In the genomic region with DNA sequence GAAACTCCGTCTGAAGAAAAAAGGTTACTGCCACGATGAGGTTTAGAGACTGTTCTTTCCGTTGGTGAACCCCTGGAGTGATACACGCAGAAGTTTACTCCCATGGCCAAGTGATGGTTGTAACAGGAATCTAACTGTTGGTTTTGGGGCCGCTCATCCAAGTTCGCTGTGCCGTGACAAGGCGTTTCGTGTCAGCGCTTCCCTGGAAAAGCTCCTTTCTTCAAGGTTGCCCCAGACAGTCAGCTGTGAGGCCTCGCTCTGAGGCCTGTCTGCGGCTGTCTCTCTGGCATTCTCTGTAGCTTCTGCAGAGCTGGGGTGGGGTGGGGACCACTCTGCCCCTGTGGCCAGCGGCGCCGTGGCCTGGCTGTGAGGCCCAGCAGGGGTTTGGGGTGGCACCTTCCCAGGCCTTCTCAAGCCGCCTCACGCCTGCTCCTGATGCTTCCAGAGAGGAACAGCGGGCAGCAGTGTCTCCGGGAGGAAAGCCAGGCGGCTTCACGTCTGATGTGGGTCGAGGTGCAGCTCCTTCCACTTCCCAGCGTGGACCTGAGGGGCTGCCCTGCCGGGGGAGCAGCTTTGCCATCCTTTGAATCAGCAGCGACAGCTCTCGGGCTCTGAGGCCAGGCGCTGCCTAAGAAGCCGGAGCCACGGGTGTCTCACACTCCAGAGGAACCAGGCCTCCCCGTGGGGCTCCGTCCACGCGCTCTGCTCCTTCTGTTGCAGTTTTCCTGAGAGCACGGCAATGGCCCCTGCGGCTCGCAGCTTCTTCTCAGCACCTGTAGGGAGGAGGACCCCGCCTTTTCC, we compare ENCODE assay signal across 19 cellular contexts.
A peak's percentile ranks its signal among the peaks of the same experiment; 100 is the strongest.
DNase-seq lines count a peak whose midpoint lies in the region; ATAC-seq, FAIRE-seq and TF ChIP-seq lines count a peak whose summit lies in the region.
"Had no signal": no experiment of that assay in that cellular context is flagged by ENCODE, and none has a peak within 500 bp of the region (broad histone marks: within the 10 kb centered on the region; RNA-seq: fewer than 3 reads in every experiment).

No MANE protein-coding gene starts in this region.

- H3K36me3 ChIP-seq in HepG2 (replicated peaks in 1 of 2; ENCODE audit: control insufficient read depth in 1 of 2, insufficient read depth in 2 of 2, low read length in 2 of 2) (no peaks in the 10 kb centered on the region), right lobe of liver (no peaks in the 10 kb centered on the region)
- H3K36me3 ChIP-seq: BLaER1 had no signal

- no peaks in the 10 kb centered on the region for H3K4me1 Mint-ChIP-seq in stimulated activated memory B cell treated with anti-CD40 and anti-IgM and Interleukin-4, amounts not matched to agents 10 μg/mL and 1 μg/mL and 100 μg/mL, for 72 hours
- H3K4me1 Mint-ChIP-seq: CD14-positive monocyte; CD4-positive, alpha-beta memory T cell had no signal

- peak; percentile 49 for ATAC-seq in HepG2
- no peak for ATAC-seq in right lobe of liver
- peak; percentile 6 for ATAC-seq in stimulated activated memory B cell treated with anti-CD40 and anti-IgM and Interleukin-4, amounts not matched to agents 10 μg/mL and 1 μg/mL and 100 μg/mL, for 72 hours
- ATAC-seq in HG02870 (IDR thresholded peaks at IDR 0.05; ENCODE audit: unreplicated experiment): no peak
- no peak for ATAC-seq in HG02970 (IDR thresholded peaks at IDR 0.05; ENCODE audit: low FRiP score, unreplicated experiment)

- H3K27ac ChIP-seq in HepG2 (ENCODE audit: extremely low read length, insufficient read depth, low read length) (no peak overlapping the region), right lobe of liver (no peak overlapping the region)
- H3K27ac ChIP-seq: BLaER1 had no signal

- H4K20me1 ChIP-seq in HepG2 (ENCODE audit: insufficient read depth, low read length): no peaks in the 10 kb centered on the region
- H4K20me1 ChIP-seq: BLaER1 had no signal

- no TSS peak for BruUV-seq in HepG2 (replicated peaks; lab: Mats Ljungman, UMichigan)

- TF ChIP-seq EP300 in HepG2 (IDR thresholded peaks at IDR 0.05; ENCODE audit: low read depth in 2 of 2, low read length in 2 of 2) (no peak), HepG2 (CRISPR knock-in tag; IDR thresholded peaks at IDR 0.05; ENCODE audit: borderline replicate concordance) (no peak)

- 25% methylated on average over 15 of the region's 37 CpGs for WGBS in HepG2 (ENCODE audit: low lambda C conversion rate)
- WGBS in right lobe of liver (ENCODE audit: insufficient coverage, low coverage, low lambda C conversion rate, missing lambda C conversion rate): 75% methylated on average over 4 of the region's 37 CpGs

- H3K27me3 ChIP-seq in HepG2 (ENCODE audit: control insufficient read depth in 1 of 2, insufficient read depth in 2 of 2, low read length in 2 of 2): peaks cover 6 to 63% of the 10 kb centered on the region in 2 experiments; a peak in 4 of 5 replicates
- H3K27me3 ChIP-seq in right lobe of liver: no peaks in the 10 kb centered on the region
- H3K27me3 ChIP-seq: BLaER1 had no signal

- no peak overlapping the region for H3K27ac Mint-ChIP-seq in stimulated activated memory B cell treated with anti-CD40 and anti-IgM and Interleukin-4, amounts not matched to agents 10 μg/mL and 1 μg/mL and 100 μg/mL, for 72 hours
- H3K27ac Mint-ChIP-seq: CD14-positive monocyte; CD4-positive, alpha-beta memory T cell; GM23338 had no signal

- H3K9me3 ChIP-seq in HepG2 (ENCODE audit: low read length) (no peaks in the 10 kb centered on the region), right lobe of liver (no peaks in the 10 kb centered on the region)
- H3K9me3 ChIP-seq: BLaER1 had no signal

- DNase-seq in HepG2 (ENCODE audit: low spot score): no peak
- no peak for DNase-seq in right lobe of liver
- DNase-seq in left kidney (ENCODE audit: low read depth, low spot score): peak; percentile 77
- no peak for DNase-seq in activated T-cell treated with anti-CD3 and anti-CD28 coated beads for 4 hours
- DNase-seq: 8988T; CD4-positive, alpha-beta memory T cell; DMS153; DMS79; GDM1; IMR-90 had no signal

- no peak for FAIRE-seq in HepG2 (lab: Jason Lieb, UNC)
- FAIRE-seq: GM12892, GM18507, H54 had no signal

- TF ChIP-seq POLR2A in HepG2 (IDR thresholded peaks at IDR 0.05; ENCODE audit: insufficient read depth in 1 of 2, low read depth in 2 of 2, low read length in 2 of 2) (no peak), right lobe of liver (IDR thresholded peaks at IDR 0.05) (no peak)

- TF ChIP-seq CTCF in HepG2 (CRISPR knock-in tag; IDR thresholded peaks at IDR 0.05) (no peak), right lobe of liver (IDR thresholded peaks at IDR 0.05) (no peak)

- in situ Hi-C loops in HepG2 (cut with HindIII; ENCODE audit: extremely low pct_ligation_motif_present, low pct_unique_long_range_greater_than_20kb): no loop called here

- no peak overlapping the region for H3K9ac ChIP-seq in HepG2 (ENCODE audit: insufficient read depth, low read depth, low read length)
- H3K9ac ChIP-seq: BLaER1 had no signal

- H3K79me2 ChIP-seq in HepG2 (ENCODE audit: insufficient read depth, low read length): no peaks in the 10 kb centered on the region

- no peaks in the 10 kb centered on the region for H3K27me3 Mint-ChIP-seq in stimulated activated memory B cell treated with anti-CD40 and anti-IgM and Interleukin-4, amounts not matched to agents 10 μg/mL and 1 μg/mL and 100 μg/mL, for 72 hours

- no peaks in the 10 kb centered on the region for H3K36me3 Mint-ChIP-seq in stimulated activated memory B cell treated with anti-CD40 and anti-IgM and Interleukin-4, amounts not matched to agents 10 μg/mL and 1 μg/mL and 100 μg/mL, for 72 hours
- H3K36me3 Mint-ChIP-seq: CD14-positive monocyte; CD4-positive, alpha-beta memory T cell had no signal

- no peaks in the 10 kb centered on the region for H3K4me1 ChIP-seq in HepG2 (ENCODE audit: insufficient read depth, low read length)
- no peaks in the 10 kb centered on the region for H3K4me1 ChIP-seq in right lobe of liver
- H3K4me1 ChIP-seq: BLaER1 had no signal

- TF ChIP-seq RAD21 in HepG2 (CRISPR knock-in tag; IDR thresholded peaks at IDR 0.05): no peak

- H3K4me2 ChIP-seq in HepG2 (ENCODE audit: low read depth, low read length): no peak overlapping the region
- H3K4me2 ChIP-seq: BLaER1, GM23338 had no signal

- no peak overlapping the region for H2AFZ ChIP-seq in HepG2 (ENCODE audit: low read length)
- H2AFZ ChIP-seq: GM23338 had no signal

- POLR2A ChIA-PET in HepG2 (lab: Yijun Ruan, JAX): no interaction called here

- CTCF ChIA-PET in HepG2 (lab: Yijun Ruan, JAX; ENCODE audit: low intra/inter-chr PET ratio, low total read pairs): no interaction called here

- H3K4me3 ChIP-seq in HepG2 (replicated peaks in 1 of 3; ENCODE audit: insufficient read depth in 1 of 3, low read depth in 2 of 3, low read length in 3 of 3) (no peak overlapping the region), right lobe of liver (no peak overlapping the region)
- H3K4me3 ChIP-seq: BLaER1, GM23338 had no signal

- H3K4me3 Mint-ChIP-seq in stimulated activated memory B cell treated with anti-CD40 and anti-IgM and Interleukin-4, amounts not matched to agents 10 μg/mL and 1 μg/mL and 100 μg/mL, for 72 hours: no peak overlapping the region
- H3K4me3 Mint-ChIP-seq: CD14-positive monocyte; CD4-positive, alpha-beta memory T cell; GM23338 had no signal

- H3K9me3 Mint-ChIP-seq in stimulated activated memory B cell treated with anti-CD40 and anti-IgM and Interleukin-4, amounts not matched to agents 10 μg/mL and 1 μg/mL and 100 μg/mL, for 72 hours: peaks cover 2% of the 10 kb centered on the region
- H3K9me3 Mint-ChIP-seq: CD4-positive, alpha-beta memory T cell; GM23338 had no signal

- intact Hi-C loops in HepG2 (cut with micrococcal nuclease; ENCODE audit: unreplicated experiment) (no loop called here), right lobe of liver (cut with DNase I) (no loop called here)

TF ChIP-seq in HepG2, 621 proteins besides CTCF, POLR2A, EP300 and RAD21:
- TF ChIP-seq ZSCAN12 (CRISPR knock-in tag; IDR thresholded peaks at IDR 0.05) (no peak), YEATS4 (CRISPR knock-in tag; IDR thresholded peaks at IDR 0.05; ENCODE audit: borderline replicate concordance) (no peak), ZNF550 (CRISPR knock-in tag; IDR thresholded peaks at IDR 0.05; ENCODE audit: borderline replicate concordance) (no peak), ZNF264 (CRISPR knock-in tag; IDR thresholded peaks at IDR 0.05) (no peak)
- TF ChIP-seq, protein P1, sequence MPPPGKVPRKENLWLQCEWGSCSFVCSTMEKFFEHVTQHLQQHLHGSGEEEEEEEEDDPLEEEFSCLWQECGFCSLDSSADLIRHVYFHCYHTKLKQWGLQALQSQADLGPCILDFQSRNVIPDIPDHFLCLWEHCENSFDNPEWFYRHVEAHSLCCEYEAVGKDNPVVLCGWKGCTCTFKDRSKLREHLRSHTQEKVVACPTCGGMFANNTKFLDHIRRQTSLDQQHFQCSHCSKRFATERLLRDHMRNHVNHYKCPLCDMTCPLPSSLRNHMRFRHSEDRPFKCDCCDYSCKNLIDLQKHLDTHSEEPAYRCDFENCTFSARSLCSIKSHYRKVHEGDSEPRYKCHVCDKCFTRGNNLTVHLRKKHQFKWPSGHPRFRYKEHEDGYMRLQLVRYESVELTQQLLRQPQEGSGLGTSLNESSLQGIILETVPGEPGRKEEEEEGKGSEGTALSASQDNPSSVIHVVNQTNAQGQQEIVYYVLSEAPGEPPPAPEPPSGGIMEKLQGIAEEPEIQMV (CRISPR knock-in tag; IDR thresholded peaks at IDR 0.05; ENCODE audit: low read depth): no peak
- TF ChIP-seq, protein P2, sequence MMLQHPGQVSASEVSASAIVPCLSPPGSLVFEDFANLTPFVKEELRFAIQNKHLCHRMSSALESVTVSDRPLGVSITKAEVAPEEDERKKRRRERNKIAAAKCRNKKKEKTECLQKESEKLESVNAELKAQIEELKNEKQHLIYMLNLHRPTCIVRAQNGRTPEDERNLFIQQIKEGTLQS (CRISPR knock-in tag; IDR thresholded peaks at IDR 0.05): no peak
- TF ChIP-seq, protein P3, sequence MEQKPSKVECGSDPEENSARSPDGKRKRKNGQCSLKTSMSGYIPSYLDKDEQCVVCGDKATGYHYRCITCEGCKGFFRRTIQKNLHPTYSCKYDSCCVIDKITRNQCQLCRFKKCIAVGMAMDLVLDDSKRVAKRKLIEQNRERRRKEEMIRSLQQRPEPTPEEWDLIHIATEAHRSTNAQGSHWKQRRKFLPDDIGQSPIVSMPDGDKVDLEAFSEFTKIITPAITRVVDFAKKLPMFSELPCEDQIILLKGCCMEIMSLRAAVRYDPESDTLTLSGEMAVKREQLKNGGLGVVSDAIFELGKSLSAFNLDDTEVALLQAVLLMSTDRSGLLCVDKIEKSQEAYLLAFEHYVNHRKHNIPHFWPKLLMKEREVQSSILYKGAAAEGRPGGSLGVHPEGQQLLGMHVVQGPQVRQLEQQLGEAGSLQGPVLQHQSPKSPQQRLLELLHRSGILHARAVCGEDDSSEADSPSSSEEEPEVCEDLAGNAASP (CRISPR knock-in tag; IDR thresholded peaks at IDR 0.05; ENCODE audit: borderline replicate concordance): no peak

Comparison
In these comparisons a context has a peak if more than half of its experiments do, and no peak if none do; other contexts are left out.
1. ATAC-seq: peak in HepG2 (single experiment) and stimulated activated memory B cell treated with anti-CD40 and anti-IgM and Interleukin-4, amounts not matched to agents 10 μg/mL and 1 μg/mL and 100 μg/mL, for 72 hours (single experiment); none in right lobe of liver (0 of 4), HG02870 (single experiment) and HG02970 (single experiment).